8 cellular contexts compared by ENCODE assay signal in genomic region chr14:95527392-95528002, GRCh38. TPM values are rescaled to one million over a fixed set of nuclear protein-coding genes. Genes with fewer than 3 reads are reported as not detected.
DNase-seq lines count a peak whose midpoint lies in the region; ATAC-seq, FAIRE-seq and TF ChIP-seq lines count a peak whose summit lies in the region.

No MANE protein-coding gene starts in this region.

- no peak overlapping the region for H4K8ac ChIP-seq in trophoblast cell (ENCODE audit: low read depth, low read length)

- H2AFZ ChIP-seq in trophoblast cell (ENCODE audit: insufficient read depth, low read length, poor library complexity) = no peak overlapping the region

- H3K4me3 ChIP-seq in A549 (no peak overlapping the region), fibroblast of villous mesenchyme (ENCODE audit: low read depth, low read length) (no peak overlapping the region), trophoblast cell (ENCODE audit: low read depth, low read length) (no peak overlapping the region)

- peak; percentile 45 to 78; a peak in 3 of 6 replicates for ATAC-seq in A549
- ATAC-seq in HG02571 (IDR thresholded peaks at IDR 0.05; ENCODE audit: unreplicated experiment) = no peak
- ATAC-seq in HG02973 (IDR thresholded peaks at IDR 0.05; ENCODE audit: unreplicated experiment) = no peak

- peak; percentile 55 to 60; a peak in 3 of 5 replicates for TF ChIP-seq RAD21 in A549 (conservative IDR thresholded peaks at IDR 0.05 in 1 of 2, IDR thresholded peaks at IDR 0.05 in 1 of 2)

- no peaks in the 10 kb centered on the region for H3K79me2 ChIP-seq in trophoblast cell (ENCODE audit: control insufficient read depth, insufficient read depth, low read length, poor library complexity)

- DNase-seq in A549 (ENCODE audit: low read depth in 1 of 2, low spot score in 1 of 2) = peak in 1 of 2 experiments; percentile 44
- DNase-seq in NCI-H82 (lab: John Stamatoyannopoulos, UW) = peak; percentile 39
- DNase-seq in activated T-cell treated with anti-CD3 and anti-CD28 coated beads, Interleukin-2, amount 50 U/mL, for 48 hours = peak; percentile 64 to 68
- peak; percentile 82 for DNase-seq in fibroblast of villous mesenchyme (ENCODE audit: low read depth)
- peak; percentile 58 to 86 for DNase-seq in trophoblast cell

- no peak overlapping the region for H3K4ac ChIP-seq in trophoblast cell (ENCODE audit: low read depth, low read length)

- H3K14ac ChIP-seq in trophoblast cell (ENCODE audit: low read length) = no peak overlapping the region

- H3K27ac ChIP-seq in A549 (no peak overlapping the region), trophoblast cell (ENCODE audit: low read depth, low read length) (no peak overlapping the region)

- H2BK12ac ChIP-seq in trophoblast cell (ENCODE audit: low read length) = no peak overlapping the region

- H3K4me2 ChIP-seq in A549 (no peak overlapping the region), trophoblast cell (ENCODE audit: low read length) (no peak overlapping the region)

- no peak overlapping the region for H3K9ac ChIP-seq in trophoblast cell (ENCODE audit: low read length)

- 61% methylated on average over 4 of the region's 4 CpGs for WGBS in A549 (ENCODE audit: missing lambda C conversion rate)
- no CpG with 5 or more reads among the region's 4 CpGs for WGBS in trophoblast cell (ENCODE audit: extremely low coverage, insufficient coverage, insufficient read length)

- no peak for TF ChIP-seq EP300 in A549 (IDR thresholded peaks at IDR 0.05)

- FAIRE-seq in A549 (lab: Jason Lieb, UNC) = no peak

- H2BK5ac ChIP-seq in trophoblast cell (ENCODE audit: low read depth, low read length, poor library complexity) = no peak overlapping the region

- H3K9me3 ChIP-seq in A549 = no peaks in the 10 kb centered on the region
- no peaks in the 10 kb centered on the region for H3K9me3 ChIP-seq in trophoblast cell (ENCODE audit: insufficient read depth, low read depth, low read length)

- no peaks in the 10 kb centered on the region for H3K27me3 ChIP-seq in trophoblast cell (ENCODE audit: insufficient read depth, low read length)

- H3K4me1 ChIP-seq in A549 = peaks cover 53% of the 10 kb centered on the region
- peaks cover 9 to 23% of the 10 kb centered on the region in 2 experiments for H3K4me1 ChIP-seq in trophoblast cell (ENCODE audit: control insufficient read depth in 1 of 2, insufficient read depth in 2 of 2, low read length in 2 of 2)

- H3K18ac ChIP-seq in trophoblast cell (ENCODE audit: low read length) = no peak overlapping the region

- no peak overlapping the region for H3K23ac ChIP-seq in trophoblast cell (ENCODE audit: low read length)

- no peak overlapping the region for H2BK120ac ChIP-seq in trophoblast cell (ENCODE audit: insufficient read depth, low read length, poor library complexity)

- H4K12ac ChIP-seq in trophoblast cell (ENCODE audit: low read depth, low read length) = no peak overlapping the region

- H4K91ac ChIP-seq in trophoblast cell (ENCODE audit: low read depth, low read length) = no peak overlapping the region

- TF ChIP-seq CTCF in A549 (IDR thresholded peaks at IDR 0.05) = peak; percentile 77
- TF ChIP-seq CTCF in GM12874 (IDR thresholded peaks at IDR 0.05; ENCODE audit: insufficient read depth, low read depth, low read length) = peak; percentile 53
- TF ChIP-seq CTCF in fibroblast of villous mesenchyme (IDR thresholded peaks at IDR 0.05; ENCODE audit: insufficient read depth, low read depth, low read length) = peak; percentile 80

- peaks cover 3% of the 10 kb centered on the region for H3K79me1 ChIP-seq in trophoblast cell (ENCODE audit: low read length)

- TF ChIP-seq POLR2A in A549 (IDR thresholded peaks at IDR 0.05; ENCODE audit: low read length) = no peak

- POLR2A ChIA-PET in A549 (lab: Yijun Ruan, JAX) = interaction anchor here (0.6 kb wide), 1 partner anchor 85 kb away, joined by 3 read pairs; no protein-coding TSS in a partner anchor

- CTCF ChIA-PET in A549 (lab: Yijun Ruan, JAX) = interaction anchor here (0.6 to 7.8 kb wide), 24 partner anchors 9 to 1235 kb away, joined by 3 to 133 read pairs (median 5); partner anchors contain the start of gene SYNE3

- no peak overlapping the region for H2AK5ac ChIP-seq in trophoblast cell (ENCODE audit: low read length)

- H3K36me3 ChIP-seq in trophoblast cell (ENCODE audit: control insufficient read depth in 1 of 2, insufficient read depth in 2 of 2, low read length in 2 of 2) = no peaks in the 10 kb centered on the region

TF ChIP-seq in A549, 52 proteins besides CTCF, POLR2A, EP300 and RAD21:
- TF ChIP-seq PHF8 (IDR thresholded peaks at IDR 0.05; ENCODE audit: borderline replicate concordance, low read depth) (no peak), SMC3 (IDR thresholded peaks at IDR 0.05) (peak; percentile 62)

RNA-seq across cellular contexts. Expression of gene GLRX5, which starts 7.4 kb away (rescaled TPM):
- polyA plus RNA-seq in A549 (2011; rRNA removed) = 52.8 and 73.2 TPM in 2 replicates
- polyA plus RNA-seq in A549 (2012; cell fraction: cytosol; rRNA removed) = 39.0 and 42.8 TPM in 2 replicates
- polyA plus RNA-seq in A549 (2012; cell fraction: nucleus; rRNA removed) = 11.8 and 18.3 TPM in 2 replicates
- 50.9 to 52.8 TPM (median 51.2 TPM) in 3 replicates for polyA plus RNA-seq in A549 (2017; fragmentation: RNase III; extraction: RNeasy Plus Mini Kit Qiagen cat#74134 plus additional on column Dnase treatment)
- 15.3 TPM in 2 replicates for polyA minus RNA-seq in A549 (2011; rRNA and poly(A)+ RNA removed)
- total RNA-seq in fibroblast of villous mesenchyme = 27.7 and 35.8 TPM in 2 replicates
- polyA plus RNA-seq in trophoblast cell (2013) = 44.9 and 47.3 TPM in 2 replicates

RNA-seq across cellular contexts. Expression of gene SYNE3, which starts 11.0 kb away (rescaled TPM):
- polyA plus RNA-seq in A549 (2011; rRNA removed) (0.08 and 0.19 TPM in 2 replicates), A549 (2017; fragmentation: RNase III; extraction: RNeasy Plus Mini Kit Qiagen cat#74134 plus additional on column Dnase treatment) (0.04 to 0.05 TPM (median 0.04 TPM) in 3 replicates)
- polyA plus RNA-seq in A549 (2012; cell fraction: cytosol; rRNA removed) = 0.05 and 0.09 TPM in 2 replicates
- 0.18 and 0.41 TPM in 2 replicates for polyA plus RNA-seq in A549 (2012; cell fraction: nucleus; rRNA removed)
- polyA minus RNA-seq in A549 (2011; rRNA and poly(A)+ RNA removed) = 0.15 and 0.29 TPM in 2 replicates
- total RNA-seq in fibroblast of villous mesenchyme = 6.5 and 10.0 TPM in 2 replicates
- polyA plus RNA-seq in trophoblast cell (2013) = 0.81 and 0.86 TPM in 2 replicates

Comparison
In these comparisons a context has a peak if more than half of its experiments do, and no peak if none do; other contexts are left out.
1. ATAC-seq: peak in A549 (2 of 2); none in HG02571 (single experiment) and HG02973 (single experiment).
2. Peak in every context shown above with its lines, with median percentiles within 50 percentile points of each other: CTCF ChIP-seq.